8 cellular contexts compared by ENCODE assay signal in genomic region chr7:28093617-28094232, GRCh38.
DNase-seq lines count a peak whose midpoint lies in the region; ATAC-seq and TF ChIP-seq lines count a peak whose summit lies in the region.

No MANE protein-coding gene starts in this region.

- DNase-seq in AG09309 (ENCODE audit: low read depth) (no peak), GM20000 (ENCODE audit: low spot score) (peak; percentile 31), NCI-H526 (lab: John Stamatoyannopoulos, UW) (peak; percentile 22 to 81), fibroblast of pulmonary artery (ENCODE audit: low read depth) (peak; percentile 80), upper lobe of left lung (peak in 1 of 2 donors; percentile 83)
- DNase-seq in activated CD8-positive, alpha-beta T cell treated with anti-CD3 and anti-CD28 coated beads, Interleukin-2, amount 10 ng/mL, durations not matched to agents 7 days and 5 days, result peak; percentile 65

- H3K9me3 ChIP-seq in neutrophil, result no peaks in the 10 kb centered on the region
- no peaks in the 10 kb centered on the region for H3K9me3 ChIP-seq in upper lobe of left lung

- H3K4me3 Mint-ChIP-seq in activated CD8-positive, alpha-beta T cell treated with anti-CD3 and anti-CD28 coated beads, Interleukin-2, amount 10 ng/mL, durations not matched to agents 7 days and 5 days, result no peak overlapping the region

- H3K27ac ChIP-seq in neutrophil, result peak overlapping the region; percentile 3
- no peak overlapping the region for H3K27ac ChIP-seq in upper lobe of left lung

- no peak for ATAC-seq in activated CD8-positive, alpha-beta T cell treated with anti-CD3 and anti-CD28 coated beads, Interleukin-2, amount 10 ng/mL, durations not matched to agents 7 days and 5 days
- ATAC-seq in upper lobe of left lung (ENCODE audit: low FRiP score in 2 of 2), result peak in 1 of 2 donors; percentile 49
- ATAC-seq in HG03457 (IDR thresholded peaks at IDR 0.05; ENCODE audit: unreplicated experiment), result no peak

- H3K27me3 ChIP-seq in neutrophil, result no peaks in the 10 kb centered on the region
- H3K27me3 ChIP-seq in upper lobe of left lung, result no peaks in the 10 kb centered on the region

- H3K27ac Mint-ChIP-seq in activated CD8-positive, alpha-beta T cell treated with anti-CD3 and anti-CD28 coated beads, Interleukin-2, amount 10 ng/mL, durations not matched to agents 7 days and 5 days, result no peak overlapping the region

- CTCF ChIA-PET in activated CD8-positive, alpha-beta T cell treated with anti-CD3 and anti-CD28 coated beads, Interleukin-2, amount 10 ng/mL, durations not matched to agents 7 days and 5 days (lab: Charles Lee), result interaction anchor here (0.6 to 2.8 kb wide), 14 partner anchors 12 to 898 kb away, joined by 3 to 28 read pairs (median 6); no protein-coding TSS in a partner anchor

- POLR2A ChIA-PET in activated CD8-positive, alpha-beta T cell treated with anti-CD3 and anti-CD28 coated beads, Interleukin-2, amount 10 ng/mL, durations not matched to agents 7 days and 5 days (lab: Charles Lee), result no interaction called here

- H3K4me1 ChIP-seq in neutrophil (ENCODE audit: control insufficient read depth in 1 of 2, insufficient read depth in 1 of 2, low read depth in 1 of 2, low read length in 1 of 2), result peaks cover 33 to 47% of the 10 kb centered on the region in 2 experiments
- peaks cover 5 to 11% (median 7%) of the 10 kb centered on the region in 4 donors for H3K4me1 ChIP-seq in upper lobe of left lung

- H3K4me3 ChIP-seq in AG09309 (ENCODE audit: control insufficient read depth, low read depth, low read length), result no peak overlapping the region
- H3K4me3 ChIP-seq in fibroblast of pulmonary artery (replicated peaks; ENCODE audit: low read depth, low read length), result no peak overlapping the region
- no peak overlapping the region for H3K4me3 ChIP-seq in neutrophil (ENCODE audit: low read depth in 1 of 2, low read length in 1 of 2)
- H3K4me3 ChIP-seq in upper lobe of left lung, result no peak overlapping the region

- H3K36me3 Mint-ChIP-seq in activated CD8-positive, alpha-beta T cell treated with anti-CD3 and anti-CD28 coated beads, Interleukin-2, amount 10 ng/mL, durations not matched to agents 7 days and 5 days (ENCODE audit: low read depth), result no peaks in the 10 kb centered on the region

- H3K4me1 Mint-ChIP-seq in activated CD8-positive, alpha-beta T cell treated with anti-CD3 and anti-CD28 coated beads, Interleukin-2, amount 10 ng/mL, durations not matched to agents 7 days and 5 days (ENCODE audit: low read depth), result peaks cover 8% of the 10 kb centered on the region

- 78 to 80% methylated on average over 9 of the region's 9 CpGs for WGBS in upper lobe of left lung, 2 donors

- TF ChIP-seq CTCF in AG09309 (IDR thresholded peaks at IDR 0.05; ENCODE audit: control insufficient read depth, insufficient read depth, low read depth, low read length, missing control alignments) (peak; percentile 77), GM20000 (IDR thresholded peaks at IDR 0.05; ENCODE audit: extremely low read depth, missing control alignments) (peak; percentile 10), fibroblast of pulmonary artery (IDR thresholded peaks at IDR 0.05; ENCODE audit: low read length, missing control alignments) (peak; percentile 76), neutrophil (IDR thresholded peaks at IDR 0.05) (peak; percentile 90), upper lobe of left lung (IDR thresholded peaks at IDR 0.05) (peak; percentile 14 to 54 (median 40))

- no peak for TF ChIP-seq POLR2A in upper lobe of left lung (IDR thresholded peaks at IDR 0.05)

- H3K27me3 Mint-ChIP-seq in activated CD8-positive, alpha-beta T cell treated with anti-CD3 and anti-CD28 coated beads, Interleukin-2, amount 10 ng/mL, durations not matched to agents 7 days and 5 days (ENCODE audit: low read depth), result no peaks in the 10 kb centered on the region

- TF ChIP-seq EP300 in upper lobe of left lung (IDR thresholded peaks at IDR 0.05), result no peak

- no peaks in the 10 kb centered on the region for H3K9me3 Mint-ChIP-seq in activated CD8-positive, alpha-beta T cell treated with anti-CD3 and anti-CD28 coated beads, Interleukin-2, amount 10 ng/mL, durations not matched to agents 7 days and 5 days (ENCODE audit: insufficient read depth)

- no peaks in the 10 kb centered on the region for H3K36me3 ChIP-seq in neutrophil
- H3K36me3 ChIP-seq in upper lobe of left lung, result no peaks in the 10 kb centered on the region

Comparison
In these comparisons a context has a peak if more than half of its experiments do, and no peak if none do; other contexts are left out.
1. CTCF ChIP-seq: peak in every context shown above with its lines; median percentile 90 in neutrophil; 77 in AG09309; 76 in fibroblast of pulmonary artery; 40 in upper lobe of left lung; 10 in GM20000.